2 cellular contexts compared by ENCODE assay signal in the genomic region with DNA sequence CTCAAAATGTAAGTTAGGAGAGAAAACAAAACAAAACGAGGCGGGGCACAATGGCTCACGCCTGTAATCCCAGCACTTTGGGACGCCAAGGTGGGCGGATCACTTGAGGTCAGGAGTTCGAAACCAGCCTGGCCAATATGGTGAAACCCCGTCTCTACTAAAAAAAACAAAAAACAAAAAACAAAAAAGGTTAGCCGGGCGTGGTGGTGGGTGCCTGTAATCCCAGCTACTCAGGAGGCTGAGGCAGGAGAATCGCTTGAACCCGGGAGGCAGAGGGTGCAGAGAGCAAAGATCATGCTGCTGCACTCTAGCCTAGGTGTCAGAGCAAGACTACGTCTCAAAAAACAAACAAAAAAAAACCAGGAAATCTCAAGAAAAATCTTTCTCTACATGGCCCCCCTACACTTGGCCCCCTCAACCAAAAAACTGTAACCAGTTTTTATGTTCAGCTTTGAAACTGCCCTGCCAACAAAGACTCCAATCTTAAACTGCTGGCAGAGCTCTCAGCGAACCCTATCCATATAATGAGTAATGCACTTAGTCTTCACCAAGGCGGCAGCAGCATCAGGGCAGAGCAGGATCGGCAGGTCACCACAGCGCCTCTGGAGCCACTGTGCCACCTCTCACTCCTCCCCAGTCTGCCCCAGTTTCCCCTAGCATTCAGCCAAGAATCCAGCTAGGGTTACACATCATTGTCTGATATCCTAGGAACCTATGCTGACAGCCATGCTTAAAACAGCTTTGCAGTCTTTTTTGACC.
A peak's percentile ranks its signal among the peaks of the same experiment; 100 is the strongest.
TF ChIP-seq lines count a peak whose summit lies in the region.

No MANE protein-coding gene starts in this region.

TF ChIP-seq in A549, 52 proteins besides CTCF, POLR2A, EP300 and RAD21 (continued from another document):
- TF ChIP-seq, protein P1, sequence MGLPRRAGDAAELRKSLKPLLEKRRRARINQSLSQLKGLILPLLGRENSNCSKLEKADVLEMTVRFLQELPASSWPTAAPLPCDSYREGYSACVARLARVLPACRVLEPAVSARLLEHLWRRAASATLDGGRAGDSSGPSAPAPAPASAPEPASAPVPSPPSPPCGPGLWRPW (IDR thresholded peaks at IDR 0.05): no peak
- TF ChIP-seq RFX5 (IDR thresholded peaks at IDR 0.05) (no peak), FOXS1 (CRISPR knock-in tag; IDR thresholded peaks at IDR 0.05) (no peak), HEYL (CRISPR knock-in tag; IDR thresholded peaks at IDR 0.05) (no peak), SREBF2 (IDR thresholded peaks at IDR 0.05) (no peak), CBX8 (IDR thresholded peaks at IDR 0.05) (no peak), MAZ (IDR thresholded peaks at IDR 0.05; ENCODE audit: borderline replicate concordance, low read depth, low read length) (no peak), CEBPB (IDR thresholded peaks at IDR 0.05) (no peak)
TF ChIP-seq in A549: peak in this region for 0.

TF ChIP-seq in HEK293, 187 proteins besides CTCF, POLR2A, EP300 and RAD21 (continued from another document):
- TF ChIP-seq ZEB2 (tag by site-specific recombination; IDR thresholded peaks at IDR 0.05): no peak
- no peak for TF ChIP-seq ZNF169 (tag by site-specific recombination; IDR thresholded peaks at IDR 0.05)
- peak; percentile 30; the same call in 1 of the 2 replicates for TF ChIP-seq ZNF600 (tag by site-specific recombination; IDR thresholded peaks at IDR 0.05)
- TF ChIP-seq, protein P2, sequence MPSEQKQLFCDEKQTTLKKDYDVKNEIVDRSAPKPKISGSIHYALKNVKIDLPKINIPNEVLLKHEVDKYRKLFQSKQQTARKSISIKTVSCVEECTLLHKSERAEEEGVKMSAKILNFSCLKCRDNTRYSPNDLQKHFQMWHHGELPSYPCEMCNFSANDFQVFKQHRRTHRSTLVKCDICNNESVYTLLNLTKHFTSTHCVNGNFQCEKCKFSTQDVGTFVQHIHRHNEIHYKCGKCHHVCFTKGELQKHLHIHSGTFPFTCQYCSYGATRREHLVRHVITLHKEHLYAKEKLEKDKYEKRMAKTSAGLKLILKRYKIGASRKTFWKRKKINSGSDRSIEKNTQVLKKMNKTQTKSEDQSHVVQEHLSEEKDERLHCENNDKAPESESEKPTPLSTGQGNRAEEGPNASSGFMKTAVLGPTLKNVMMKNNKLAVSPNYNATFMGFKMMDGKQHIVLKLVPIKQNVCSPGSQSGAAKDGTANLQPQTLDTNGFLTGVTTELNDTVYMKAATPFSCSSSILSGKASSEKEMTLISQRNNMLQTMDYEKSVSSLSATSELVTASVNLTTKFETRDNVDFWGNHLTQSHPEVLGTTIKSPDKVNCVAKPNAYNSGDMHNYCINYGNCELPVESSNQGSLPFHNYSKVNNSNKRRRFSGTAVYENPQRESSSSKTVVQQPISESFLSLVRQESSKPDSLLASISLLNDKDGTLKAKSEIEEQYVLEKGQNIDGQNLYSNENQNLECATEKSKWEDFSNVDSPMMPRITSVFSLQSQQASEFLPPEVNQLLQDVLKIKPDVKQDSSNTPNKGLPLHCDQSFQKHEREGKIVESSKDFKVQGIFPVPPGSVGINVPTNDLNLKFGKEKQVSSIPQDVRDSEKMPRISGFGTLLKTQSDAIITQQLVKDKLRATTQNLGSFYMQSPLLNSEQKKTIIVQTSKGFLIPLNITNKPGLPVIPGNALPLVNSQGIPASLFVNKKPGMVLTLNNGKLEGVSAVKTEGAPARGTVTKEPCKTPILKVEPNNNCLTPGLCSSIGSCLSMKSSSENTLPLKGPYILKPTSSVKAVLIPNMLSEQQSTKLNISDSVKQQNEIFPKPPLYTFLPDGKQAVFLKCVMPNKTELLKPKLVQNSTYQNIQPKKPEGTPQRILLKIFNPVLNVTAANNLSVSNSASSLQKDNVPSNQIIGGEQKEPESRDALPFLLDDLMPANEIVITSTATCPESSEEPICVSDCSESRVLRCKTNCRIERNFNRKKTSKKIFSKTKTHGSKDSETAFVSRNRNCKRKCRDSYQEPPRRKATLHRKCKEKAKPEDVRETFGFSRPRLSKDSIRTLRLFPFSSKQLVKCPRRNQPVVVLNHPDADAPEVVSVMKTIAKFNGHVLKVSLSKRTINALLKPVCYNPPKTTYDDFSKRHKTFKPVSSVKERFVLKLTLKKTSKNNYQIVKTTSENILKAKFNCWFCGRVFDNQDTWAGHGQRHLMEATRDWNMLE (tag by site-specific recombination; conservative IDR thresholded peaks at IDR 0.05; ENCODE audit: low read depth): no peak
- TF ChIP-seq WT1 (tag by site-specific recombination; IDR thresholded peaks at IDR 0.05): no peak
- TF ChIP-seq ZSCAN30 (tag by site-specific recombination; IDR thresholded peaks at IDR 0.05): no peak
TF ChIP-seq in HEK293: peak in this region for 2.
